In genomic region chr4:154958621-154959358, GRCh38 we compare ENCODE assay signal across 18 cellular contexts.
DNase-seq lines count a peak whose midpoint lies in the region; ATAC-seq and TF ChIP-seq lines count a peak whose summit lies in the region.
"Had no signal": no experiment of that assay in that cellular context is flagged by ENCODE, and none has a peak within 500 bp of the region (broad histone marks: within the 10 kb centered on the region; RNA-seq: fewer than 3 reads in every experiment).

No MANE protein-coding gene starts in this region.

- peaks cover 6% of the 10 kb centered on the region for H3K9me3 Mint-ChIP-seq in activated CD8-positive, alpha-beta T cell treated with anti-CD3 and anti-CD28 coated beads for 36 hours

- no peak for TF ChIP-seq EP300 in transverse colon (IDR thresholded peaks at IDR 0.05; ENCODE audit: low read depth)

- H3K27ac ChIP-seq in right atrium auricular region (peak overlapping the region in 1 of 2 donors; percentile 47), transverse colon (no peak overlapping the region)
- H3K27ac ChIP-seq: A549, vagina had no signal

- 9 to 46% methylated on average over 2 of the region's 2 CpGs for WGBS in transverse colon (ENCODE audit: low coverage in 1 of 2), 2 donors

- H3K36me3 Mint-ChIP-seq in activated CD8-positive, alpha-beta T cell treated with anti-CD3 and anti-CD28 coated beads for 36 hours (ENCODE audit: low read depth): no peaks in the 10 kb centered on the region
- H3K36me3 Mint-ChIP-seq: stimulated activated naive B cell treated with anti-CD40 and anti-IgM and Interleukin-4, amounts not matched to agents 10 μg/mL and 1 μg/mL and 100 μg/mL, for 72 hours had no signal

- peak; percentile 91 for ATAC-seq in Right ventricle myocardium inferior
- no peak for ATAC-seq in activated CD8-positive, alpha-beta T cell treated with anti-CD3 and anti-CD28 coated beads for 36 hours
- ATAC-seq: A549; activated T-cell treated with anti-CD3 and anti-CD28 coated beads, Interleukin-2, amount 50 U/mL, for 72 hours; stimulated activated naive B cell treated with anti-CD40 and anti-IgM and Interleukin-4, amounts not matched to agents 10 μg/mL and 1 μg/mL and 100 μg/mL, for 72 hours had no signal

- intact Hi-C loops in Right ventricle myocardium inferior (cut with DNase I): no loop called here
- intact Hi-C loops in transverse colon (cut with DNase I; ENCODE audit: low total_unique reads): no loop called here
- intact Hi-C loops in activated CD8-positive, alpha-beta T cell treated with anti-CD3 and anti-CD28 coated beads for 36 hours (cut with micrococcal nuclease): no loop called here

- H3K4me1 ChIP-seq in right atrium auricular region (peaks cover 0 to 9% of the 10 kb centered on the region in 2 donors), transverse colon (no peaks in the 10 kb centered on the region)
- H3K4me1 ChIP-seq: A549, vagina had no signal

- no peak for TF ChIP-seq CTCF in right atrium auricular region (IDR thresholded peaks at IDR 0.05)
- TF ChIP-seq CTCF in transverse colon (IDR thresholded peaks at IDR 0.05): no peak
- no peak for TF ChIP-seq CTCF in activated CD8-positive, alpha-beta T cell treated with anti-CD3 and anti-CD28 coated beads for 36 hours (IDR thresholded peaks at IDR 0.05)

- H3K4me3 Mint-ChIP-seq in activated CD8-positive, alpha-beta T cell treated with anti-CD3 and anti-CD28 coated beads for 36 hours: no peak overlapping the region
- H3K4me3 Mint-ChIP-seq: activated T-cell treated with anti-CD3 and anti-CD28 coated beads, Interleukin-2, amount 50 U/mL, for 72 hours; CD4-positive, CD25-positive, alpha-beta regulatory T cell; stimulated activated naive B cell treated with anti-CD40 and anti-IgM and Interleukin-4, amounts not matched to agents 10 μg/mL and 1 μg/mL and 100 μg/mL, for 72 hours had no signal

- H3K27me3 ChIP-seq in right atrium auricular region (no peaks in the 10 kb centered on the region), transverse colon (no peaks in the 10 kb centered on the region)
- H3K27me3 ChIP-seq: MG63, vagina had no signal

- POLR2A ChIA-PET in activated CD8-positive, alpha-beta T cell treated with anti-CD3 and anti-CD28 coated beads for 36 hours (lab: Charles Lee): no interaction called here

- H3K4me3 ChIP-seq in right atrium auricular region: no peak overlapping the region
- H3K4me3 ChIP-seq in transverse colon: no peak overlapping the region
- H3K4me3 ChIP-seq: A549, MG63, vagina had no signal

- CTCF ChIA-PET in activated CD8-positive, alpha-beta T cell treated with anti-CD3 and anti-CD28 coated beads for 36 hours (lab: Charles Lee): no interaction called here

- no peaks in the 10 kb centered on the region for H3K9me3 ChIP-seq in right atrium auricular region
- no peaks in the 10 kb centered on the region for H3K9me3 ChIP-seq in transverse colon
- H3K9me3 ChIP-seq: A549, MG63, vagina had no signal

- in situ Hi-C loops in transverse colon (cut with MboI; ENCODE audit: low pct_ligation_motif_present in 1 of 4, low pct_unique_long_range_greater_than_20kb in 1 of 4, low sequenced_read_pairs in 3 of 4): no loop called here

- DNase-seq in Right ventricle myocardium inferior (ENCODE audit: missing footprints) (peak; percentile 88), right atrium auricular region (ENCODE audit: low spot score) (no peak), fibroblast of peridontal ligament (ENCODE audit: extremely low read depth) (peak; percentile 9), medulla oblongata (ENCODE audit: extremely low spot score) (peak; percentile 57), transverse colon (peak; percentile 19), HPDE6-E6E7 (ENCODE audit: extremely low spot score) (no peak), NCI-H146 (lab: John Stamatoyannopoulos, UW) (no peak)
- DNase-seq in activated CD8-positive, alpha-beta T cell treated with anti-CD3 and anti-CD28 coated beads for 36 hours: no peak
- DNase-seq: activated T-cell treated with anti-CD3 and anti-CD28 coated beads, Interleukin-2, amount 50 U/mL, for 72 hours; CD4-positive, CD25-positive, alpha-beta regulatory T cell; DMS79 treated with DMSO at 0.1 percent for 48 hours; kidney glomerular epithelial cell; MG63; NCI-H2081; NCI-H526; stimulated activated naive B cell treated with anti-CD40 and anti-IgM and Interleukin-4, amounts not matched to agents 10 μg/mL and 1 μg/mL and 100 μg/mL, for 72 hours had no signal

- H3K27me3 Mint-ChIP-seq in activated CD8-positive, alpha-beta T cell treated with anti-CD3 and anti-CD28 coated beads for 36 hours: no peaks in the 10 kb centered on the region
- H3K27me3 Mint-ChIP-seq: CD4-positive, CD25-positive, alpha-beta regulatory T cell; stimulated activated naive B cell treated with anti-CD40 and anti-IgM and Interleukin-4, amounts not matched to agents 10 μg/mL and 1 μg/mL and 100 μg/mL, for 72 hours had no signal

- no peak for TF ChIP-seq POLR2A in transverse colon (IDR thresholded peaks at IDR 0.05)

- no peak overlapping the region for H3K27ac Mint-ChIP-seq in activated CD8-positive, alpha-beta T cell treated with anti-CD3 and anti-CD28 coated beads for 36 hours
- H3K27ac Mint-ChIP-seq: activated T-cell treated with anti-CD3 and anti-CD28 coated beads, Interleukin-2, amount 50 U/mL, for 72 hours; CD4-positive, CD25-positive, alpha-beta regulatory T cell; stimulated activated naive B cell treated with anti-CD40 and anti-IgM and Interleukin-4, amounts not matched to agents 10 μg/mL and 1 μg/mL and 100 μg/mL, for 72 hours had no signal

- no peaks in the 10 kb centered on the region for H3K36me3 ChIP-seq in right atrium auricular region
- no peaks in the 10 kb centered on the region for H3K36me3 ChIP-seq in transverse colon
- H3K36me3 ChIP-seq: MG63, vagina had no signal

- no peaks in the 10 kb centered on the region for H3K4me1 Mint-ChIP-seq in activated CD8-positive, alpha-beta T cell treated with anti-CD3 and anti-CD28 coated beads for 36 hours (ENCODE audit: low read depth)
- H3K4me1 Mint-ChIP-seq: CD4-positive, CD25-positive, alpha-beta regulatory T cell; stimulated activated naive B cell treated with anti-CD40 and anti-IgM and Interleukin-4, amounts not matched to agents 10 μg/mL and 1 μg/mL and 100 μg/mL, for 72 hours had no signal

Comparison
In these comparisons a context has a peak if more than half of its experiments do, and no peak if none do; other contexts are left out.
1. DNase-seq: peak in Right ventricle myocardium inferior (single experiment), fibroblast of peridontal ligament (single experiment), medulla oblongata (single experiment) and transverse colon (single experiment); none in right atrium auricular region (single experiment), HPDE6-E6E7 (single experiment), NCI-H146 (single experiment) and activated CD8-positive, alpha-beta T cell treated with anti-CD3 and anti-CD28 coated beads for 36 hours (single experiment).